12 cellular contexts compared by ENCODE assay signal in the genomic region with DNA sequence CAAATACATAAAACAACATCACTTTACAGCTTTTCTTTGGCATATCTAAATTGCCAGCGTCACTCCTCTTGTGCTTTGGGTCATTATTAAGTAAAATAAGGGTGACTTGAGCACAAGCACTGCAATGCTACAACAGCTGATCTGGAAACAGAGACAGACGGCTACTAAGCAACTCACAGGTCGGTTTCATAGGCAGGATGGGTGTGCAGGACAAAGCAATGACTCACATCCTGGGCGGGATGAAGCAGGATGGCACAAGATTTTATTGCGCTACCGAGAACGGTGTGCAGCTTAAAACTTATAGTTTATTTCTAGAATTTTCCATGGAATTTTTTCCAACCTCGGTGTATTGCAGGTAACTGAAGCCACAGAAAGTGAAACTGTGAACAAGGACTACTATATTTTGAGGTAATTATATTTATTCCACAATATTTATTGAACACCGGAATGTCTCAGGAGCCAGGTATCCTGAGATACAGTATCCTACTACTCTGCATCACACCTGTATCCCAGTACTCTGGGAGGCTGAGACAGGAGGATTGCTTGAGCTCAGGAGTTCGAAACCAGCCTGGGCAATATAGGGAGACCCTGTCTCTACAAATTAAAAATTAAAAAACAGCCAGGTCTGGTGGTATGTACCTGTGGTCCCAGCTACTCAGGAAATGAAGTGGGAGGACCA.
A peak's percentile ranks its signal among the peaks of the same experiment; 100 is the strongest.
DNase-seq lines count a peak whose midpoint lies in the region; TF ChIP-seq lines count a peak whose summit lies in the region.
"Had no signal": no experiment of that assay in that cellular context is flagged by ENCODE, and none has a peak within 500 bp of the region (broad histone marks: within the 10 kb centered on the region; RNA-seq: fewer than 3 reads in every experiment).

No MANE protein-coding gene starts in this region.

- peak; percentile 44 for DNase-seq in HK-2 (ENCODE audit: unreplicated experiment)
- DNase-seq in RPMI7951 (ENCODE audit: low read depth): peak; percentile 83
- DNase-seq in fibroblast of the conjunctiva (ENCODE audit: low read depth): peak; percentile 55
- peak; percentile 42 for DNase-seq in retinal pigment epithelial cell (ENCODE audit: low read depth)
- DNase-seq in COR-L47 (lab: John Stamatoyannopoulos, UW): no peak
- DNase-seq in GF-D8 (lab: John Stamatoyannopoulos, UW): no peak
- DNase-seq in GM10248 (ENCODE audit: extremely low spot score): no peak
- no peak for DNase-seq in nucleus accumbens (lab: John Stamatoyannopoulos, UW)
- DNase-seq: activated CD4-positive, alpha-beta T cell treated with anti-CD3 and anti-CD28 coated beads, Interleukin-2, amount 50 U/mL, for 48 hours; DMS79 treated with DMSO at 0.1 percent for 48 hours; NCI-H2081; SJCRH30 had no signal

- CTCF ChIA-PET in GM10248 (lab: Yijun Ruan, JAX): interaction anchor here (1.5 kb wide), 1 partner anchor 74 kb away, joined by 4 read pairs; no protein-coding TSS in a partner anchor

- POLR2A ChIA-PET in GM10248 (lab: Yijun Ruan, JAX): no interaction called here

- TF ChIP-seq CTCF in retinal pigment epithelial cell (conservative IDR thresholded peaks at IDR 0.05; ENCODE audit: low read depth, low read length) (no peak), GM10248 (IDR thresholded peaks at IDR 0.05; ENCODE audit: control extremely low read depth, extremely low read depth, low read depth, missing control alignments) (no peak)

- no peak overlapping the region for H3K4me3 ChIP-seq in retinal pigment epithelial cell (ENCODE audit: low read length)
- H3K4me3 ChIP-seq: SJCRH30 had no signal

Comparison
In these comparisons a context has a peak if more than half of its experiments do, and no peak if none do; other contexts are left out.
1. DNase-seq: peak in HK-2 (single experiment), RPMI7951 (single experiment), fibroblast of the conjunctiva (single experiment) and retinal pigment epithelial cell (single experiment); none in COR-L47 (single experiment), GF-D8 (single experiment), GM10248 (single experiment) and nucleus accumbens (0 of 56).